ENCODE assay signal across 2 cellular contexts in genomic region chr2:203646266-203646864, GRCh38.
TF ChIP-seq lines count a peak whose summit lies in the region.

No MANE protein-coding gene starts in this region.

TF ChIP-seq in GM23338, 12 proteins besides CTCF, POLR2A, EP300 and RAD21 (continued from another document):
- TF ChIP-seq, protein P1, sequence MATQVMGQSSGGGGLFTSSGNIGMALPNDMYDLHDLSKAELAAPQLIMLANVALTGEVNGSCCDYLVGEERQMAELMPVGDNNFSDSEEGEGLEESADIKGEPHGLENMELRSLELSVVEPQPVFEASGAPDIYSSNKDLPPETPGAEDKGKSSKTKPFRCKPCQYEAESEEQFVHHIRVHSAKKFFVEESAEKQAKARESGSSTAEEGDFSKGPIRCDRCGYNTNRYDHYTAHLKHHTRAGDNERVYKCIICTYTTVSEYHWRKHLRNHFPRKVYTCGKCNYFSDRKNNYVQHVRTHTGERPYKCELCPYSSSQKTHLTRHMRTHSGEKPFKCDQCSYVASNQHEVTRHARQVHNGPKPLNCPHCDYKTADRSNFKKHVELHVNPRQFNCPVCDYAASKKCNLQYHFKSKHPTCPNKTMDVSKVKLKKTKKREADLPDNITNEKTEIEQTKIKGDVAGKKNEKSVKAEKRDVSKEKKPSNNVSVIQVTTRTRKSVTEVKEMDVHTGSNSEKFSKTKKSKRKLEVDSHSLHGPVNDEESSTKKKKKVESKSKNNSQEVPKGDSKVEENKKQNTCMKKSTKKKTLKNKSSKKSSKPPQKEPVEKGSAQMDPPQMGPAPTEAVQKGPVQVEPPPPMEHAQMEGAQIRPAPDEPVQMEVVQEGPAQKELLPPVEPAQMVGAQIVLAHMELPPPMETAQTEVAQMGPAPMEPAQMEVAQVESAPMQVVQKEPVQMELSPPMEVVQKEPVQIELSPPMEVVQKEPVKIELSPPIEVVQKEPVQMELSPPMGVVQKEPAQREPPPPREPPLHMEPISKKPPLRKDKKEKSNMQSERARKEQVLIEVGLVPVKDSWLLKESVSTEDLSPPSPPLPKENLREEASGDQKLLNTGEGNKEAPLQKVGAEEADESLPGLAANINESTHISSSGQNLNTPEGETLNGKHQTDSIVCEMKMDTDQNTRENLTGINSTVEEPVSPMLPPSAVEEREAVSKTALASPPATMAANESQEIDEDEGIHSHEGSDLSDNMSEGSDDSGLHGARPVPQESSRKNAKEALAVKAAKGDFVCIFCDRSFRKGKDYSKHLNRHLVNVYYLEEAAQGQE (IDR thresholded peaks at IDR 0.05; ENCODE audit: unreplicated experiment), result no peak
- TF ChIP-seq, protein P2, sequence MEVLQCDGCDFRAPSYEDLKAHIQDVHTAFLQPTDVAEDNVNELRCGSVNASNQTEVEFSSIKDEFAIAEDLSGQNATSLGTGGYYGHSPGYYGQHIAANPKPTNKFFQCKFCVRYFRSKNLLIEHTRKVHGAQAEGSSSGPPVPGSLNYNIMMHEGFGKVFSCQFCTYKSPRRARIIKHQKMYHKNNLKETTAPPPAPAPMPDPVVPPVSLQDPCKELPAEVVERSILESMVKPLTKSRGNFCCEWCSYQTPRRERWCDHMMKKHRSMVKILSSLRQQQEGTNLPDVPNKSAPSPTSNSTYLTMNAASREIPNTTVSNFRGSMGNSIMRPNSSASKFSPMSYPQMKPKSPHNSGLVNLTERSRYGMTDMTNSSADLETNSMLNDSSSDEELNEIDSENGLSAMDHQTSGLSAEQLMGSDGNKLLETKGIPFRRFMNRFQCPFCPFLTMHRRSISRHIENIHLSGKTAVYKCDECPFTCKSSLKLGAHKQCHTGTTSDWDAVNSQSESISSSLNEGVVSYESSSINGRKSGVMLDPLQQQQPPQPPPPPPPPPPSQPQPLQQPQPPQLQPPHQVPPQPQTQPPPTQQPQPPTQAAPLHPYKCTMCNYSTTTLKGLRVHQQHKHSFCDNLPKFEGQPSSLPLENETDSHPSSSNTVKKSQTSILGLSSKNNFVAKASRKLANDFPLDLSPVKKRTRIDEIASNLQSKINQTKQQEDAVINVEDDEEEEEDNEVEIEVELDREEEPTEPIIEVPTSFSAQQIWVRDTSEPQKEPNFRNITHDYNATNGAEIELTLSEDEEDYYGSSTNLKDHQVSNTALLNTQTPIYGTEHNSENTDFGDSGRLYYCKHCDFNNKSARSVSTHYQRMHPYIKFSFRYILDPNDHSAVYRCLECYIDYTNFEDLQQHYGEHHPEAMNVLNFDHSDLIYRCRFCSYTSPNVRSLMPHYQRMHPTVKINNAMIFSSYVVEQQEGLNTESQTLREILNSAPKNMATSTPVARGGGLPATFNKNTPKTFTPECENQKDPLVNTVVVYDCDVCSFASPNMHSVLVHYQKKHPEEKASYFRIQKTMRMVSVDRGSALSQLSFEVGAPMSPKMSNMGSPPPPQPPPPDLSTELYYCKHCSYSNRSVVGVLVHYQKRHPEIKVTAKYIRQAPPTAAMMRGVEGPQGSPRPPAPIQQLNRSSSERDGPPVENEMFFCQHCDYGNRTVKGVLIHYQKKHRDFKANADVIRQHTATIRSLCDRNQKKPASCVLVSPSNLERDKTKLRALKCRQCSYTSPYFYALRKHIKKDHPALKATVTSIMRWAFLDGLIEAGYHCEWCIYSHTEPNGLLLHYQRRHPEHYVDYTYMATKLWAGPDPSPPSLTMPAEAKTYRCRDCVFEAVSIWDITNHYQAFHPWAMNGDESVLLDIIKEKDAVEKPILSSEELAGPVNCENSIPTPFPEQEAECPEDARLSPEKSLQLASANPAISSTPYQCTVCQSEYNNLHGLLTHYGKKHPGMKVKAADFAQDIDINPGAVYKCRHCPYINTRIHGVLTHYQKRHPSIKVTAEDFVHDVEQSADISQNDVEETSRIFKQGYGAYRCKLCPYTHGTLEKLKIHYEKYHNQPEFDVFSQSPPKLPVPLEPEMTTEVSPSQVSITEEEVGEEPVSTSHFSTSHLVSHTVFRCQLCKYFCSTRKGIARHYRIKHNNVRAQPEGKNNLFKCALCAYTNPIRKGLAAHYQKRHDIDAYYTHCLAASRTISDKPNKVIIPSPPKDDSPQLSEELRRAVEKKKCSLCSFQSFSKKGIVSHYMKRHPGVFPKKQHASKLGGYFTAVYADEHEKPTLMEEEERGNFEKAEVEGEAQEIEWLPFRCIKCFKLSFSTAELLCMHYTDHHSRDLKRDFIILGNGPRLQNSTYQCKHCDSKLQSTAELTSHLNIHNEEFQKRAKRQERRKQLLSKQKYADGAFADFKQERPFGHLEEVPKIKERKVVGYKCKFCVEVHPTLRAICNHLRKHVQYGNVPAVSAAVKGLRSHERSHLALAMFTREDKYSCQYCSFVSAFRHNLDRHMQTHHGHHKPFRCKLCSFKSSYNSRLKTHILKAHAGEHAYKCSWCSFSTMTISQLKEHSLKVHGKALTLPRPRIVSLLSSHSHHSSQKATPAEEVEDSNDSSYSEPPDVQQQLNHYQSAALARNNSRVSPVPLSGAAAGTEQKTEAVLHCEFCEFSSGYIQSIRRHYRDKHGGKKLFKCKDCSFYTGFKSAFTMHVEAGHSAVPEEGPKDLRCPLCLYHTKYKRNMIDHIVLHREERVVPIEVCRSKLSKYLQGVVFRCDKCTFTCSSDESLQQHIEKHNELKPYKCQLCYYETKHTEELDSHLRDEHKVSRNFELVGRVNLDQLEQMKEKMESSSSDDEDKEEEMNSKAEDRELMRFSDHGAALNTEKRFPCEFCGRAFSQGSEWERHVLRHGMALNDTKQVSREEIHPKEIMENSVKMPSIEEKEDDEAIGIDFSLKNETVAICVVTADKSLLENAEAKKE (CRISPR knock-in tag; IDR thresholded peaks at IDR 0.05), result no peak
- TF ChIP-seq ZNF114 (CRISPR knock-in tag; IDR thresholded peaks at IDR 0.05) (no peak), EZH2phosphoT487 (IDR thresholded peaks at IDR 0.05; ENCODE audit: unreplicated experiment) (no peak), CREB1 (CRISPR knock-in tag; IDR thresholded peaks at IDR 0.05; ENCODE audit: low read depth) (no peak)
TF ChIP-seq in GM23338: peak in this region for 0.

TF ChIP-seq in K562, 482 proteins besides CTCF, POLR2A, EP300 and RAD21 (continued from another document):
- TF ChIP-seq, protein P3, sequence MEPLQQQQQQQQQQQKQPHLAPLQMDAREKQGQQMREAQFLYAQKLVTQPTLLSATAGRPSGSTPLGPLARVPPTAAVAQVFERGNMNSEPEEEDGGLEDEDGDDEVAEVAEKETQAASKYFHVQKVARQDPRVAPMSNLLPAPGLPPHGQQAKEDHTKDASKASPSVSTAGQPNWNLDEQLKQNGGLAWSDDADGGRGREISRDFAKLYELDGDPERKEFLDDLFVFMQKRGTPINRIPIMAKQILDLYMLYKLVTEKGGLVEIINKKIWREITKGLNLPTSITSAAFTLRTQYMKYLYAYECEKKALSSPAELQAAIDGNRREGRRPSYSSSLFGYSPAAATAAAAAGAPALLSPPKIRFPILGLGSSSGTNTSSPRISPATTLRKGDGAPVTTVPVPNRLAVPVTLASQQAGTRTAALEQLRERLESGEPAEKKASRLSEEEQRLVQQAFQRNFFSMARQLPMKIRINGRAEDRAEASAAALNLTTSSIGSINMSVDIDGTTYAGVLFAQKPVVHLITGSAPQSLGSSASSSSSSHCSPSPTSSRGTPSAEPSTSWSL (CRISPR knock-in tag; IDR thresholded peaks at IDR 0.05; ENCODE audit: borderline replicate concordance), result no peak
- TF ChIP-seq ZBTB17 (CRISPR knock-in tag; IDR thresholded peaks at IDR 0.05), result no peak
- no peak for TF ChIP-seq MEIS2 (IDR thresholded peaks at IDR 0.05; ENCODE audit: partially characterized antibody)
- no peak for TF ChIP-seq ARNT (IDR thresholded peaks at IDR 0.05)
- TF ChIP-seq TGIF2 (CRISPR knock-in tag; IDR thresholded peaks at IDR 0.05), result no peak
- no peak for TF ChIP-seq CBX2 (IDR thresholded peaks at IDR 0.05; ENCODE audit: insufficient read depth, low read length, poor library complexity, severe bottlenecking)
- no peak for TF ChIP-seq TARDBP (IDR thresholded peaks at IDR 0.05)
- TF ChIP-seq ZBED1 (IDR thresholded peaks at IDR 0.05), result no peak
- TF ChIP-seq DDX20 (tag; IDR thresholded peaks at IDR 0.05; ENCODE audit: low read depth), result no peak
- TF ChIP-seq ILK (tag; IDR thresholded peaks at IDR 0.05; ENCODE audit: borderline replicate concordance, low read depth), result no peak
